ENCODE assay signal across 1 cellular context in the genomic region with DNA sequence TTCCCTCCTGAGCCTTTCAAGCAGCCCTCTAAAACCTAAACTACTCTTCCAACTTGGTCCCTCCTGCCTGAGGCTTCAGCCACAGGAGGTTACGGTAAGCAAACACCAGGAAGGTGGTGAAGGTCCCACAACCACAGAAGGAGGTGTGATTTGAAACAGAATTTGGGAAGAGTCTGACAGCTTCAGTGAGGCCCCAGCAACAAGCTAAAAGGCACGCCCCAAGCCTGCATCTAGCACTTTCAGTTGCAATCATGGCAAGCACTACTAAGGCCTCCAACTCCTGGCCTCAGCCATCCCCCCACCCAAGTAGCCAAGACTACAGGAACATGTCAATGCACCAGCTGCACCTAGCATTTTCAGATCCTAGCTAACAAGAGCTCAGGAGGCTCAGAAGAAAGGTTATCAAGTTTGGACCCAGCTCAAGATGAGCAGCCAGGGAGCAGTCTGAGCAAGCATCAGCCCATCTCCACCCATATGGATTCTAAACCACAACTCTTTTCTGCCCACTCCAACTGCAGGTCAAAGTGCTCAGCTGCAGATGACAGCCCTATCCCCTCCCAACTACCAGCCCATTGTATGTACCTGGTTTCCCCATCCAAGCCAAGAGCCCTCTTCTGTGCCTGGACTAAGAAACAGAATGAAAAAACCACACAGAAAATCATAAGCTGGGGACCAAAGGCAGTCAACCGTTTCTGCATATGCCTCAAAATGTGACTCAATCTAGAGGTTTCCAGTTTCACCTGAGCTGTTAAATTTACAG.
TF ChIP-seq lines count a peak whose summit lies in the region.

No MANE protein-coding gene starts in this region.

TF ChIP-seq in endothelial cell of umbilical vein, 7 proteins besides CTCF, POLR2A, EP300 and RAD21:
- no peak for TF ChIP-seq POLR2AphosphoS5 (IDR thresholded peaks at IDR 0.05; ENCODE audit: insufficient read depth, low read depth, low read length)
- no peak for TF ChIP-seq MYC (IDR thresholded peaks at IDR 0.05; ENCODE audit: low read depth, low read length)
- no peak for TF ChIP-seq JUN (IDR thresholded peaks at IDR 0.05; ENCODE audit: borderline replicate concordance, insufficient read depth, insufficient read length, low read depth)
- TF ChIP-seq EZH2 (IDR thresholded peaks at IDR 0.05; ENCODE audit: borderline replicate concordance, low read depth, low read length, severe bottlenecking) = no peak
- no peak for TF ChIP-seq GATA2 (IDR thresholded peaks at IDR 0.05; ENCODE audit: insufficient read depth, insufficient read length, low read depth, low read length)
- TF ChIP-seq FOS (IDR thresholded peaks at IDR 0.05; ENCODE audit: borderline replicate concordance, insufficient read depth, low read length) = no peak
- TF ChIP-seq, protein P1, sequence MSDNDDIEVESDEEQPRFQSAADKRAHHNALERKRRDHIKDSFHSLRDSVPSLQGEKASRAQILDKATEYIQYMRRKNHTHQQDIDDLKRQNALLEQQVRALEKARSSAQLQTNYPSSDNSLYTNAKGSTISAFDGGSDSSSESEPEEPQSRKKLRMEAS (IDR thresholded peaks at IDR 0.05; ENCODE audit: insufficient read depth, insufficient read length) = no peak
